15 cellular contexts compared by ENCODE assay signal in the genomic region with DNA sequence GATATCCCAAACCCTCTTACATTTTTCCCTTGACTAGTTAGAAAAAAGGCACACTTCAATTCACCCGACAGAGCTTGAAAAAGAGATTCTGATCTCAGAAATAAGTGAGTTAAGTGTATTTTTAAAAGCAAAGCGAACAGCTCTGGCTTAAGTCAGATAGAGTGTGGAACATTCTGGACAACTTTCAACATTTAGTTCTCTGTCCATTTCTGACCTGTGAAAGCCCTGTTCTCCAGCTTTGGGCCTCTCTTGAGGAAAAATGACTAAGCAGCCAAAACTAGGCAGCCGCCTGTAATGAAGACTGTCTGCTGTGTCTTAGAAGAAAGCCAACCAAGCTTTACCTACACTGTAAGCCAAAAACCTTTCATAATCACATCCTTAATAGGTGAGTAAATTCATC. TPM values are rescaled to one million over a fixed set of nuclear protein-coding genes. Genes with fewer than 3 reads are reported as not detected.
DNase-seq lines count a peak whose midpoint lies in the region; ATAC-seq and TF ChIP-seq lines count a peak whose summit lies in the region.
"Had no signal": no experiment of that assay in that cellular context is flagged by ENCODE, and none has a peak within 500 bp of the region (broad histone marks: within the 10 kb centered on the region; RNA-seq: fewer than 3 reads in every experiment).

No MANE protein-coding gene starts in this region.

- H4K20me1 ChIP-seq in DND-41 (ENCODE audit: insufficient read depth, low read length) (peaks cover 73% of the 10 kb centered on the region; the same call in 1 of the 2 replicates), OCI-LY1 (ENCODE audit: insufficient read depth, low read length) (no peaks in the 10 kb centered on the region), neural progenitor cell (ENCODE audit: low read depth) (no peaks in the 10 kb centered on the region)

- peaks cover 100% of the 10 kb centered on the region for H3K79me2 ChIP-seq in DND-41 (ENCODE audit: insufficient read depth, low read length)
- peaks cover 58% of the 10 kb centered on the region for H3K79me2 ChIP-seq in OCI-LY1 (ENCODE audit: insufficient read depth, low read length)
- no peaks in the 10 kb centered on the region for H3K79me2 ChIP-seq in neural progenitor cell (ENCODE audit: low read depth)

- H3K27me3 ChIP-seq in DND-41 (ENCODE audit: insufficient read depth, low read length, poor library complexity) (no peaks in the 10 kb centered on the region), OCI-LY1 (ENCODE audit: insufficient read depth, low read length) (no peaks in the 10 kb centered on the region), neural progenitor cell (no peaks in the 10 kb centered on the region)
- H3K27me3 ChIP-seq: spleen had no signal

- DNase-seq in DND-41 (no peak), epithelial cell of esophagus (ENCODE audit: low read depth) (peak; percentile 67), neural progenitor cell (ENCODE audit: low spot score) (no peak), AML-193 (lab: John Stamatoyannopoulos, UW) (no peak), NCI-H69 (lab: John Stamatoyannopoulos, UW) (no peak)
- DNase-seq: CD4-positive, CD25-positive, alpha-beta regulatory T cell; central memory CD4-positive, alpha-beta T cell; NCI-H146; NK-92 treated with Interleukin-12 subunit alpha and Interleukin-12 subunit beta, amount 100 ng/mL, for 24 hours; spleen; stimulated activated CD8-positive, alpha-beta memory T cell treated with anti-CD3 and anti-CD28 coated beads, Interleukin-4, amount 100 ng/mL, for 48 hours had no signal

- H3K9me3 ChIP-seq in DND-41 (ENCODE audit: insufficient read depth, low read length, severe bottlenecking) (peaks cover 7% of the 10 kb centered on the region), OCI-LY1 (ENCODE audit: low read length) (peaks cover 15% of the 10 kb centered on the region), neural progenitor cell (ENCODE audit: low read depth) (peaks cover 8% of the 10 kb centered on the region)

- peak overlapping the region; percentile 42 for H3K27ac ChIP-seq in DND-41 (ENCODE audit: low read length)
- H3K27ac ChIP-seq in OCI-LY1 (ENCODE audit: low read depth, low read length, poor library complexity, severe bottlenecking) = peak overlapping the region; percentile 15
- peak overlapping the region; percentile 42 for H3K27ac ChIP-seq in neural progenitor cell
- H3K27ac ChIP-seq: HL-60, spleen had no signal

- peak overlapping the region; percentile 39 for H3K27ac Mint-ChIP-seq in neural progenitor cell

- H3K4me2 ChIP-seq in DND-41 (ENCODE audit: insufficient read depth, low read length) (no peak overlapping the region), OCI-LY1 (ENCODE audit: low read length) (no peak overlapping the region), neural progenitor cell (no peak overlapping the region)

- no peaks in the 10 kb centered on the region for H3K9me2 ChIP-seq in OCI-LY1 (ENCODE audit: low read depth, low read length)

- no peaks in the 10 kb centered on the region for H3F3A ChIP-seq in OCI-LY1 (ENCODE audit: insufficient read depth, low read length)
- peaks cover 12% of the 10 kb centered on the region for H3F3A ChIP-seq in neural progenitor cell (ENCODE audit: low read depth)

- no peak overlapping the region for H2AFZ ChIP-seq in DND-41 (ENCODE audit: low read depth, low read length)
- H2AFZ ChIP-seq in OCI-LY1 (ENCODE audit: low read length) = no peak overlapping the region
- H2AFZ ChIP-seq in neural progenitor cell (replicated peaks) = peak overlapping the region; percentile 45

- H3K36me3 ChIP-seq in DND-41 (ENCODE audit: insufficient read depth, low read length) (peaks cover 85% of the 10 kb centered on the region), OCI-LY1 (ENCODE audit: insufficient read depth, low read length) (peaks cover 22% of the 10 kb centered on the region), neural progenitor cell (no peaks in the 10 kb centered on the region)
- H3K36me3 ChIP-seq: spleen had no signal

- no peak overlapping the region for H3K4me3 Mint-ChIP-seq in neural progenitor cell

- H3K9ac ChIP-seq in DND-41 (ENCODE audit: low read depth, low read length) = no peak overlapping the region
- H3K9ac ChIP-seq in OCI-LY1 (ENCODE audit: low read length) = no peak overlapping the region
- no peak overlapping the region for H3K9ac ChIP-seq in neural progenitor cell

- no peaks in the 10 kb centered on the region for H3K27me3 Mint-ChIP-seq in neural progenitor cell (ENCODE audit: insufficient read depth, low read depth)
- H3K27me3 Mint-ChIP-seq: CD4-positive, CD25-positive, alpha-beta regulatory T cell had no signal

- peaks cover 17% of the 10 kb centered on the region for H3K9me3 Mint-ChIP-seq in neural progenitor cell

- peaks cover 23% of the 10 kb centered on the region for H3K36me3 Mint-ChIP-seq in neural progenitor cell

- H3K4me1 Mint-ChIP-seq in neural progenitor cell = peaks cover 13% of the 10 kb centered on the region

- TF ChIP-seq CTCF in DND-41 (IDR thresholded peaks at IDR 0.05; ENCODE audit: borderline replicate concordance, extremely low read depth, low read length, poor library complexity, severe bottlenecking) (no peak), OCI-LY1 (IDR thresholded peaks at IDR 0.05; ENCODE audit: low read length) (no peak), epithelial cell of esophagus (IDR thresholded peaks at IDR 0.05; ENCODE audit: insufficient read depth, low read depth, low read length, missing control alignments) (no peak), neural progenitor cell (IDR thresholded peaks at IDR 0.05) (no peak)

- ATAC-seq in DND-41 (ENCODE audit: insufficient read depth, low read depth) (no peak), GM19328 (IDR thresholded peaks at IDR 0.05; ENCODE audit: unreplicated experiment) (no peak), HG03280 (IDR thresholded peaks at IDR 0.05; ENCODE audit: unreplicated experiment) (no peak)

- no peak overlapping the region for H3K4me3 ChIP-seq in DND-41 (ENCODE audit: low read depth in 1 of 2, low read length in 2 of 2)
- H3K4me3 ChIP-seq in OCI-LY1 (ENCODE audit: low read depth, low read length, poor library complexity, severe bottlenecking) = no peak overlapping the region
- no peak overlapping the region for H3K4me3 ChIP-seq in epithelial cell of esophagus (ENCODE audit: low read length)
- no peak overlapping the region for H3K4me3 ChIP-seq in neural progenitor cell
- H3K4me3 ChIP-seq: spleen had no signal

- peaks cover 70% of the 10 kb centered on the region for H3K4me1 ChIP-seq in DND-41 (ENCODE audit: insufficient read depth, low read length)
- peaks cover 14% of the 10 kb centered on the region for H3K4me1 ChIP-seq in OCI-LY1 (ENCODE audit: insufficient read depth, low read length, severe bottlenecking)
- H3K4me1 ChIP-seq in neural progenitor cell = peaks cover 20% of the 10 kb centered on the region

RNA-seq across cellular contexts. Expression of gene CDK6, which starts 50.5 kb away (rescaled TPM):
- 3.6 and 6.0 TPM in 2 replicates for total RNA-seq in neural progenitor cell (ENCODE audit: low replicate concordance)
